Comparison of ENCODE assay signal across 8 cellular contexts in genomic region chr4:55838952-55839351, GRCh38. TPM values are rescaled to one million over a fixed set of nuclear protein-coding genes. Genes with fewer than 3 reads are reported as not detected.
"Had no signal": no experiment of that assay in that cellular context is flagged by ENCODE, and none has a peak within 500 bp of the region (broad histone marks: within the 10 kb centered on the region; RNA-seq: fewer than 3 reads in every experiment).

No MANE protein-coding gene starts in this region.

- H3K36me3 Mint-ChIP-seq: IgD-negative memory B cell had no signal

- H3K4me3 ChIP-seq: GM23338 had no signal

- ATAC-seq: GM23338, HepG2 had no signal

- H3K27ac Mint-ChIP-seq: GM23338, H9, IgD-negative memory B cell had no signal

- H3K4me3 Mint-ChIP-seq: GM23338, H9, IgD-negative memory B cell had no signal

- DNase-seq: H9, KG1 had no signal

- H3K27ac ChIP-seq: HL-60 had no signal

- H3K4me1 Mint-ChIP-seq: IgD-negative memory B cell had no signal

RNA-seq across cellular contexts. Expression of gene EXOC1L, which starts 19.4 kb away (rescaled TPM):
- total RNA-seq: GM23338, H1, H9, HepG2, HT1080 had no signal
- polyA plus RNA-seq: GM23338, HepG2, IgD-negative memory B cell had no signal
